3 cellular contexts compared by ENCODE assay signal in genomic region chr19:48355555-48355954, GRCh38.
TF ChIP-seq lines count a peak whose summit lies in the region.

No MANE protein-coding gene starts in this region.

TF ChIP-seq in A549, 52 proteins besides CTCF, POLR2A, EP300 and RAD21:
- TF ChIP-seq ZSCAN20 (CRISPR knock-in tag; IDR thresholded peaks at IDR 0.05) (no peak), RARB (CRISPR knock-in tag; IDR thresholded peaks at IDR 0.05) (no peak), RNF2 (IDR thresholded peaks at IDR 0.05; ENCODE audit: borderline replicate concordance, low read depth) (no peak), ZNF302 (CRISPR knock-in tag; IDR thresholded peaks at IDR 0.05) (no peak), EHMT2 (IDR thresholded peaks at IDR 0.05; ENCODE audit: low read depth) (no peak), PHF8 (IDR thresholded peaks at IDR 0.05; ENCODE audit: borderline replicate concordance, low read depth) (no peak), PBX3 (IDR thresholded peaks at IDR 0.05) (no peak), CBX2 (IDR thresholded peaks at IDR 0.05; ENCODE audit: borderline replicate concordance, low read depth) (no peak), MAX (IDR thresholded peaks at IDR 0.05) (no peak), CEBPB (IDR thresholded peaks at IDR 0.05) (no peak), MAFK (IDR thresholded peaks at IDR 0.05; ENCODE audit: partially characterized antibody) (no peak), BHLHE40 (IDR thresholded peaks at IDR 0.05; ENCODE audit: low read depth, low read length) (no peak), NFE2L2 (conservative IDR thresholded peaks at IDR 0.05; ENCODE audit: low read length) (no peak), FOXS1 (CRISPR knock-in tag; IDR thresholded peaks at IDR 0.05) (no peak), ZFP36 (IDR thresholded peaks at IDR 0.05; ENCODE audit: borderline replicate concordance, partially characterized antibody) (no peak), CBX8 (IDR thresholded peaks at IDR 0.05) (no peak)

TF ChIP-seq in HCT116, 20 proteins besides CTCF, POLR2A, EP300 and RAD21:
- TF ChIP-seq ATF3 (IDR thresholded peaks at IDR 0.05) (no peak), YY1 (IDR thresholded peaks at IDR 0.05; ENCODE audit: extremely low read depth, insufficient replicate concordance, low read depth, low read length) (no peak), POLR2AphosphoS5 (IDR thresholded peaks at IDR 0.05; ENCODE audit: low read depth, low read length) (no peak), ZBTB33 (IDR thresholded peaks at IDR 0.05; ENCODE audit: extremely low read depth, insufficient replicate concordance, low read length) (no peak), EZH2phosphoT487 (IDR thresholded peaks at IDR 0.05; ENCODE audit: borderline replicate concordance) (no peak), ZFX (IDR thresholded peaks at IDR 0.05) (no peak), SP1 (IDR thresholded peaks at IDR 0.05; ENCODE audit: low read depth) (no peak), CBX3 (IDR thresholded peaks at IDR 0.05; ENCODE audit: low read depth) (no peak), EGR1 (IDR thresholded peaks at IDR 0.05; ENCODE audit: low read depth) (no peak), ELF1 (IDR thresholded peaks at IDR 0.05; ENCODE audit: borderline replicate concordance, low read depth) (no peak), FOSL1 (IDR thresholded peaks at IDR 0.05; ENCODE audit: low read depth) (no peak), CEBPB (IDR thresholded peaks at IDR 0.05; ENCODE audit: low read depth) (no peak), TCF7L2 (IDR thresholded peaks at IDR 0.05; ENCODE audit: borderline replicate concordance, extremely low read depth, insufficient read depth, insufficient read length) (no peak), SRF (IDR thresholded peaks at IDR 0.05; ENCODE audit: low read depth) (no peak), REST (IDR thresholded peaks at IDR 0.05; ENCODE audit: low read depth) (no peak), MAX (IDR thresholded peaks at IDR 0.05) (no peak)
TF ChIP-seq in HCT116: peak in this region for 0.

TF ChIP-seq in K562, 482 proteins besides CTCF, POLR2A, EP300 and RAD21:
- TF ChIP-seq ZHX1 (conservative IDR thresholded peaks at IDR 0.05; ENCODE audit: low read length) (no peak), SRSF7 (optimal IDR thresholded peaks at IDR 0.05; ENCODE audit: low read depth, low read length) (no peak), CBX8 (IDR thresholded peaks at IDR 0.05; ENCODE audit: borderline replicate concordance, extremely low read depth, low read depth, low read length, poor library complexity, severe bottlenecking) (no peak), KAT7 (CRISPR knock-in tag; IDR thresholded peaks at IDR 0.05; ENCODE audit: borderline replicate concordance) (no peak), LARP7 (IDR thresholded peaks at IDR 0.05) (no peak), ZNF146 (CRISPR knock-in tag; IDR thresholded peaks at IDR 0.05; ENCODE audit: unreplicated experiment) (no peak)
